Comparison of ENCODE assay signal across 16 cellular contexts in genomic region chr1:54635804-54636203, GRCh38. TPM values are rescaled to one million over a fixed set of nuclear protein-coding genes. Genes with fewer than 3 reads are reported as not detected.
"Had no signal": no experiment of that assay in that cellular context is flagged by ENCODE, and none has a peak within 500 bp of the region (broad histone marks: within the 10 kb centered on the region; RNA-seq: fewer than 3 reads in every experiment).

No MANE protein-coding gene starts in this region.

RNA-seq across cellular contexts. Expression of gene MROH7, which starts 5.8 kb away (rescaled TPM):
- total RNA-seq: activated T-helper 1 cell treated with anti-CD3 and anti-CD28 coated beads, Interleukin-12 subunit alpha, Interleukin-12 subunit beta, Interleukin-2, Interleukin-4 antibody, amounts not matched to agents 30 ng/mL and 10 ng/mL and 1 ng/mL, durations not matched to agents 14 hours and 24 hours and 36 hours; astrocyte had no signal

RNA-seq across cellular contexts. Expression of gene FAM151A, which starts 12.5 kb away (rescaled TPM):
- total RNA-seq: activated naive CD4-positive, alpha-beta T cell treated with anti-CD3 and anti-CD28 coated beads for 36 hours; activated naive CD4-positive, alpha-beta T cell treated with anti-CD3 and anti-CD28 coated beads, Interleukin-2, amount 50 U/mL, for 72 hours; activated naive CD8-positive, alpha-beta T cell treated with anti-CD3 and anti-CD28 coated beads for 36 hours; activated naive CD8-positive, alpha-beta T cell treated with anti-CD3 and anti-CD28 coated beads, Interleukin-2, amount 10 ng/mL, durations not matched to agents 7 days and 5 days; activated T-cell treated with anti-CD3 and anti-CD28 coated beads, Interleukin-2, amount 50 U/mL, for 4 hours; activated T-cell treated with anti-CD3 and anti-CD28 coated beads, Interleukin-2, amount 50 U/mL, for 72 hours; activated T-helper 1 cell treated with anti-CD3 and anti-CD28 coated beads, Interleukin-12 subunit alpha, Interleukin-12 subunit beta, Interleukin-2, Interleukin-4 antibody, amounts not matched to agents 30 ng/mL and 10 ng/mL and 1 ng/mL, durations not matched to agents 14 hours and 24 hours and 36 hours; activated T-helper 17 cell treated with anti-CD3 and anti-CD28 coated beads, Interleukin-2, amount 50 U/mL, for 72 hours; activated T-helper 2 cell treated with anti-CD3 and anti-CD28 coated beads, Interferon-gamma antibody, Interleukin-2, Interleukin-4, amounts not matched to agents 10 μg/mL and 5 μg/mL and 100 μg/mL, durations not matched to agents 14 hours and 24 hours and 36 hours; aorta; ascending aorta; astrocyte; body of pancreas; bronchial epithelial cell; cerebellum; chondrocyte had no signal
